In the genomic region with DNA sequence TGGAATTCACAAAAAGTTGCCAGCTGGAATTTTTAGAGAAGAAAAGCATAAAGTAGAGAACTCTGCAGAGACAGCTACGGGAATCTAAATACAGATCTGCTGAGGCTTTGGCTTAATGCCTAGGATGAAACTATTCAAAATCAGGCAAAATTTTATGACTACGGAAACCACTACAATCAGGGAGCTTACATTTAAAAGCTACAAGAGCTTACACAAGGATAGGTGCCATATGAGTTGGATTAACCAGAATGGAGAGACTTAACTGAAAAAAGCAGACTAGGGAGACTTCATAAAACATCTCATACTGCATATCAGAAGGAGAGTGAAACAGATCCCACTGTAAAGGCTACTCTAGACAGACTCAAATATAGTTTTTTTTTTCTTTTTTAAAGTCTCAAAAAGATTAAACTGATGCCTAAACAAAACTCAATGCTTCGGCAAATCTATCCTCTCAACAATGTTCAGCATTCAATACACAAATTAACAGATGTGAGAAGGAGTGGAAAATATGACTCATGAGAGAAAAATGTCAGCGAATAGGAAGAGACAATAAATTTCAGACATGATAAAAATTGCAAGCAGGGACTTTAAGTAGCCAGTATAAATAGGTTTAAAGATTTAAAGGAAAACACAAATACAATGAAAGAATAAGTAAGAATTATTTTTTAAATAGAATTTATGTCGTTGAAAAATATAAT, we compare ENCODE assay signal across 13 cellular contexts.
DNase-seq lines count a peak whose midpoint lies in the region; ATAC-seq, FAIRE-seq and TF ChIP-seq lines count a peak whose summit lies in the region.
"Had no signal": no experiment of that assay in that cellular context is flagged by ENCODE, and none has a peak within 500 bp of the region (broad histone marks: within the 10 kb centered on the region; RNA-seq: fewer than 3 reads in every experiment).

No MANE protein-coding gene starts in this region.

- intact Hi-C loops in HCT116 (cut with micrococcal nuclease) = loop anchor here (10.0 kb wide), 1 partner anchor 367 kb away; no protein-coding TSS in a partner anchor

- no peaks in the 10 kb centered on the region for H3K27me3 Mint-ChIP-seq in astrocyte (ENCODE audit: low read depth, unreplicated experiment)
- no peaks in the 10 kb centered on the region for H3K27me3 Mint-ChIP-seq in activated T-cell treated with anti-CD3 and anti-CD28 coated beads, Interleukin-2, amount 50 U/mL, for 4 hours (ENCODE audit: low read depth)

- H3K9me2 ChIP-seq in HCT116 (ENCODE audit: insufficient read depth) (no peaks in the 10 kb centered on the region), hepatocyte (replicated peaks; ENCODE audit: insufficient read depth) (no peaks in the 10 kb centered on the region)

- no peak for TF ChIP-seq CTCF in HCT116 (IDR thresholded peaks at IDR 0.05 in 2 of 3, conservative IDR thresholded peaks at IDR 0.05 in 1 of 3; ENCODE audit: borderline replicate concordance in 1 of 3, insufficient read depth in 1 of 3, low read depth in 2 of 3, low read length in 2 of 3)
- no peak for TF ChIP-seq CTCF in astrocyte (IDR thresholded peaks at IDR 0.05; ENCODE audit: insufficient read depth, low read depth, low read length)
- no peak for TF ChIP-seq CTCF in hepatocyte (IDR thresholded peaks at IDR 0.05; ENCODE audit: poor library complexity)

- H3K79me2 ChIP-seq in HCT116 (ENCODE audit: insufficient read depth, low read length) (no peaks in the 10 kb centered on the region), astrocyte (ENCODE audit: insufficient read depth, low read length) (no peaks in the 10 kb centered on the region), hepatocyte (no peaks in the 10 kb centered on the region)

- POLR2A ChIA-PET in HCT116 (lab: Charles Lee) = no interaction called here

- no peaks in the 10 kb centered on the region for H3K9me3 ChIP-seq in HCT116 (ENCODE audit: control insufficient read depth in 1 of 2, insufficient read depth in 1 of 2, low read depth in 1 of 2, low read length in 2 of 2)
- no peaks in the 10 kb centered on the region for H3K9me3 ChIP-seq in astrocyte (ENCODE audit: insufficient read depth, low read depth, low read length)
- H3K9me3 ChIP-seq in hepatocyte (ENCODE audit: low read depth) = no peaks in the 10 kb centered on the region
- H3K9me3 ChIP-seq: thyroid gland had no signal

- no peaks in the 10 kb centered on the region for H4K20me1 ChIP-seq in HCT116 (ENCODE audit: insufficient read depth)
- H4K20me1 ChIP-seq in astrocyte (ENCODE audit: insufficient read depth, low read length) = no peaks in the 10 kb centered on the region
- no peaks in the 10 kb centered on the region for H4K20me1 ChIP-seq in hepatocyte (ENCODE audit: insufficient read depth, poor library complexity, severe bottlenecking)

- 36% methylated on average over 5 of the region's 5 CpGs for WGBS in hepatocyte (ENCODE audit: low lambda C conversion rate, missing lambda C conversion rate)

- H3K4me1 Mint-ChIP-seq in astrocyte (ENCODE audit: low read depth, unreplicated experiment) = peaks cover 10% of the 10 kb centered on the region
- H3K4me1 Mint-ChIP-seq in activated T-cell treated with anti-CD3 and anti-CD28 coated beads, Interleukin-2, amount 50 U/mL, for 4 hours (ENCODE audit: low read depth) = no peaks in the 10 kb centered on the region

- CTCF ChIA-PET in HCT116 (lab: Charles Lee) = no interaction called here

- no peak for ATAC-seq in HCT116
- no peak for ATAC-seq in activated naive CD4-positive, alpha-beta T cell treated with anti-CD3 and anti-CD28 coated beads, Interleukin-2, amount 50 U/mL, for 72 hours
- no peak for ATAC-seq in activated T-cell treated with anti-CD3 and anti-CD28 coated beads, Interleukin-2, amount 50 U/mL, for 4 hours

- peak; percentile 60 for FAIRE-seq in astrocyte (lab: Jason Lieb, UNC)

- TF ChIP-seq RAD21 in HCT116 (IDR thresholded peaks at IDR 0.05; ENCODE audit: low read depth) = no peak

- no peaks in the 10 kb centered on the region for H3K27me3 ChIP-seq in HCT116 (ENCODE audit: insufficient read depth, low read length)
- no peaks in the 10 kb centered on the region for H3K27me3 ChIP-seq in astrocyte (ENCODE audit: insufficient read depth, low read length)
- H3K27me3 ChIP-seq in hepatocyte = no peaks in the 10 kb centered on the region
- H3K27me3 ChIP-seq: thyroid gland had no signal

- H3K27ac ChIP-seq in HCT116 (ENCODE audit: low read depth, low read length) (no peak overlapping the region), astrocyte (ENCODE audit: low read depth, low read length) (no peak overlapping the region), hepatocyte (peak overlapping the region; percentile 18)
- H3K27ac ChIP-seq: thyroid gland had no signal

- H2AFZ ChIP-seq in HCT116 (ENCODE audit: low read depth, low read length, poor library complexity, severe bottlenecking) (peak overlapping the region; percentile 92), astrocyte (ENCODE audit: low read depth, low read length) (no peak overlapping the region), hepatocyte (no peak overlapping the region)

- no peak overlapping the region for H3K4me3 ChIP-seq in HCT116 (replicated peaks in 1 of 2; ENCODE audit: low read depth in 1 of 2, low read length in 2 of 2)
- no peak overlapping the region for H3K4me3 ChIP-seq in astrocyte (ENCODE audit: insufficient read depth, low read depth, low read length)
- no peak overlapping the region for H3K4me3 ChIP-seq in hepatocyte
- H3K4me3 ChIP-seq: thyroid gland had no signal

- H3K9ac ChIP-seq in HCT116 (ENCODE audit: low read length) = no peak overlapping the region
- H3K9ac ChIP-seq in astrocyte (ENCODE audit: low read length) = no peak overlapping the region

- peak; percentile 71 for DNase-seq in A172 (ENCODE audit: low spot score)
- no peak for DNase-seq in HCT116 (ENCODE audit: low read depth, low spot score)
- DNase-seq in astrocyte (ENCODE audit: low read depth) = peak; percentile 76
- DNase-seq in hepatocyte (ENCODE audit: low spot score) = peak; percentile 44
- DNase-seq in activated naive CD4-positive, alpha-beta T cell treated with Interleukin-2 at 50 U/mL for 16 hours = no peak
- DNase-seq in activated naive CD4-positive, alpha-beta T cell treated with anti-CD3 and anti-CD28 coated beads, Interleukin-2, amount 50 U/mL, for 72 hours (ENCODE audit: low spot score in 2 of 2) = no peak
- no peak for DNase-seq in activated T-cell treated with anti-CD3 and anti-CD28 coated beads, Interleukin-2, amount 50 U/mL, for 4 hours
- no peak for DNase-seq in superior temporal gyrus (ENCODE audit: extremely low spot score)
- DNase-seq: activated gamma-delta T cell, NCI-H2029, occipital lobe, RPMI8226, thyroid gland had no signal

- H3K27ac Mint-ChIP-seq in astrocyte (ENCODE audit: unreplicated experiment) = peak overlapping the region; percentile 64
- H3K27ac Mint-ChIP-seq in activated naive CD4-positive, alpha-beta T cell treated with anti-CD3 and anti-CD28 coated beads, Interleukin-2, amount 50 U/mL, for 72 hours = no peak overlapping the region

- H3K36me3 ChIP-seq in HCT116 (ENCODE audit: control insufficient read depth in 1 of 2, insufficient read depth in 2 of 2, low read length in 2 of 2) = no peaks in the 10 kb centered on the region
- no peaks in the 10 kb centered on the region for H3K36me3 ChIP-seq in astrocyte (ENCODE audit: insufficient read depth, low read length)
- no peaks in the 10 kb centered on the region for H3K36me3 ChIP-seq in hepatocyte (replicated peaks; ENCODE audit: insufficient read depth, low read depth)
- H3K36me3 ChIP-seq: thyroid gland had no signal

- H3K4me2 ChIP-seq in HCT116 (ENCODE audit: low read length) (peak overlapping the region; percentile 34), astrocyte (ENCODE audit: low read length) (peak overlapping the region; percentile 51), hepatocyte (peak overlapping the region; percentile 45)

- no peaks in the 10 kb centered on the region for H3K36me3 Mint-ChIP-seq in astrocyte (ENCODE audit: low read depth, unreplicated experiment)
- H3K36me3 Mint-ChIP-seq in activated naive CD4-positive, alpha-beta T cell treated with anti-CD3 and anti-CD28 coated beads, Interleukin-2, amount 50 U/mL, for 72 hours = no peaks in the 10 kb centered on the region
- no peaks in the 10 kb centered on the region for H3K36me3 Mint-ChIP-seq in activated T-cell treated with anti-CD3 and anti-CD28 coated beads, Interleukin-2, amount 50 U/mL, for 4 hours (ENCODE audit: insufficient read depth)

- TF ChIP-seq POLR2A in HCT116 (IDR thresholded peaks at IDR 0.05; ENCODE audit: borderline replicate concordance, extremely low read depth, insufficient read depth, insufficient read length) = no peak

- H3K9me3 Mint-ChIP-seq in astrocyte (ENCODE audit: unreplicated experiment) = no peaks in the 10 kb centered on the region
- peaks cover 11 to 17% of the 10 kb centered on the region in 2 donors for H3K9me3 Mint-ChIP-seq in activated naive CD4-positive, alpha-beta T cell treated with anti-CD3 and anti-CD28 coated beads, Interleukin-2, amount 50 U/mL, for 72 hours
- H3K9me3 Mint-ChIP-seq in activated T-cell treated with anti-CD3 and anti-CD28 coated beads, Interleukin-2, amount 50 U/mL, for 4 hours = peaks cover 11% of the 10 kb centered on the region

- BruUV-seq in HCT116 (replicated peaks; lab: Mats Ljungman, UMichigan) = no TSS peak

- H3K4me1 ChIP-seq in HCT116 (ENCODE audit: control insufficient read depth in 1 of 2, insufficient read depth in 2 of 2, low read length in 2 of 2) (peaks cover 4 to 17% of the 10 kb centered on the region in 2 experiments; a peak in 3 of 4 replicates), astrocyte (ENCODE audit: insufficient read depth, low read length) (peaks cover 4% of the 10 kb centered on the region), hepatocyte (ENCODE audit: insufficient read depth) (no peaks in the 10 kb centered on the region)
- H3K4me1 ChIP-seq: thyroid gland had no signal

- H3K4me3 Mint-ChIP-seq in astrocyte (ENCODE audit: unreplicated experiment) = no peak overlapping the region
- H3K4me3 Mint-ChIP-seq in activated T-cell treated with anti-CD3 and anti-CD28 coated beads, Interleukin-2, amount 50 U/mL, for 4 hours = no peak overlapping the region

- RAD21 ChIA-PET in HCT116 (lab: Charles Lee; ENCODE audit: low non-redundant PET in 1 of 2, low total read pairs in 2 of 2, uncharacterized antibody in 2 of 2, unreplicated experiment in 2 of 2) = no interaction called here

TF ChIP-seq in HCT116, 20 proteins besides CTCF, POLR2A, EP300 and RAD21 (continues in another document):
- TF ChIP-seq ELF1 (IDR thresholded peaks at IDR 0.05; ENCODE audit: borderline replicate concordance, low read depth) (no peak), EGR1 (IDR thresholded peaks at IDR 0.05; ENCODE audit: low read depth) (no peak), SRF (IDR thresholded peaks at IDR 0.05; ENCODE audit: low read depth) (no peak)

Comparison
In these comparisons a context has a peak if more than half of its experiments do, and no peak if none do; other contexts are left out.
1. DNase-seq: peak in A172 (single experiment), astrocyte (single experiment) and hepatocyte (single experiment); none in HCT116 (single experiment), activated naive CD4-positive, alpha-beta T cell treated with Interleukin-2 at 50 U/mL for 16 hours (single experiment), activated naive CD4-positive, alpha-beta T cell treated with anti-CD3 and anti-CD28 coated beads, Interleukin-2, amount 50 U/mL, for 72 hours (0 of 2), activated T-cell treated with anti-CD3 and anti-CD28 coated beads, Interleukin-2, amount 50 U/mL, for 4 hours (single experiment) and superior temporal gyrus (single experiment).
2. Peak in every context shown above with its lines, with median percentiles within 50 percentile points of each other: H3K4me2 ChIP-seq.